18 cellular contexts compared by ENCODE assay signal in the genomic region with DNA sequence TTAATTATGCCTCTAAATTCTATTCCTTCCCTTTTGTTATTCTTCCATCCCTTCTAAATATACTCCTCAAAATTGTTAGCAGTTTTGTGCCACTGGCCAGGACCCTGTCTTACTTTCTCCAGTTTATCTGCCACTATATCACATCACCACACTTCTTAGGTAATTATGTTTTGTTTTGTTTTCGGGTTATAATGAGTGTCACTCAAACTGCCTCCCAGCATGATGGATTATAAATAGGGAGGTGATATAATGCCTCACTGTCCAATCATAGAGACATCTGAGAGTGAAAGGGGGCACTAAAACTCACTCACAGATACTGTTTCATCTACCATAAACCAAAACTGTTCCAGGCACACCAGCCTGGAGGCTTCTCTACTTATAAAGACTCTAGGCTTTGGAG. TPM values are rescaled to one million over a fixed set of nuclear protein-coding genes. Genes with fewer than 3 reads are reported as not detected.
DNase-seq lines count a peak whose midpoint lies in the region; ATAC-seq and TF ChIP-seq lines count a peak whose summit lies in the region.
"Had no signal": no experiment of that assay in that cellular context is flagged by ENCODE, and none has a peak within 500 bp of the region (broad histone marks: within the 10 kb centered on the region; RNA-seq: fewer than 3 reads in every experiment).

No MANE protein-coding gene starts in this region.

- peaks cover 58% of the 10 kb centered on the region for H3K4me1 ChIP-seq in left ventricle myocardium inferior
- H3K4me1 ChIP-seq in uterus, result no peaks in the 10 kb centered on the region
- H3K4me1 ChIP-seq: colonic mucosa had no signal

- H3K36me3 Mint-ChIP-seq in activated naive CD4-positive, alpha-beta T cell treated with anti-CD3 and anti-CD28 coated beads, Interleukin-2, amount 50 U/mL, for 72 hours, result no peaks in the 10 kb centered on the region
- H3K36me3 Mint-ChIP-seq: stimulated activated memory B cell treated with anti-CD40 and anti-IgM and Interleukin-4, amounts not matched to agents 10 μg/mL and 1 μg/mL and 100 μg/mL, for 72 hours had no signal

- peak overlapping the region; percentile 77 to 96 for H3K27ac Mint-ChIP-seq in activated naive CD4-positive, alpha-beta T cell treated with anti-CD3 and anti-CD28 coated beads, Interleukin-2, amount 50 U/mL, for 72 hours
- H3K27ac Mint-ChIP-seq: stimulated activated memory B cell treated with anti-CD40 and anti-IgM and Interleukin-4, amounts not matched to agents 10 μg/mL and 1 μg/mL and 100 μg/mL, for 72 hours had no signal

- no peaks in the 10 kb centered on the region for H3K9me3 Mint-ChIP-seq in activated naive CD4-positive, alpha-beta T cell treated with anti-CD3 and anti-CD28 coated beads, Interleukin-2, amount 50 U/mL, for 72 hours
- H3K9me3 Mint-ChIP-seq: stimulated activated memory B cell treated with anti-CD40 and anti-IgM and Interleukin-4, amounts not matched to agents 10 μg/mL and 1 μg/mL and 100 μg/mL, for 72 hours had no signal

- no peak for TF ChIP-seq POLR2A in uterus (IDR thresholded peaks at IDR 0.05)

- H3K4me3 ChIP-seq in left ventricle myocardium inferior (no peak overlapping the region), uterus (no peak overlapping the region)
- H3K4me3 ChIP-seq: colonic mucosa, transverse colon had no signal

- H3K9me3 ChIP-seq in left ventricle myocardium inferior (replicated peaks) (no peaks in the 10 kb centered on the region), uterus (no peaks in the 10 kb centered on the region)
- H3K9me3 ChIP-seq: colonic mucosa, neutrophil, transverse colon had no signal

- peak overlapping the region; percentile 81 for H3K27ac ChIP-seq in left ventricle myocardium inferior (replicated peaks)
- H3K27ac ChIP-seq in uterus, result no peak overlapping the region
- H3K27ac ChIP-seq: 22Rv1, colonic mucosa, neutrophil, transverse colon, WERI-Rb-1 had no signal

- no peaks in the 10 kb centered on the region for H3K36me3 ChIP-seq in left ventricle myocardium inferior
- H3K36me3 ChIP-seq in uterus, result no peaks in the 10 kb centered on the region
- H3K36me3 ChIP-seq: colonic mucosa, neutrophil, transverse colon, WERI-Rb-1 had no signal

- no peak for TF ChIP-seq CTCF in left ventricle myocardium inferior (IDR thresholded peaks at IDR 0.05; ENCODE audit: borderline replicate concordance)
- no peak for TF ChIP-seq CTCF in uterus (IDR thresholded peaks at IDR 0.05)

- intact Hi-C loops in left ventricle myocardium inferior (cut with micrococcal nuclease) (no loop called here), cardiac septum (cut with DNase I) (no loop called here), uterus (cut with DNase I; ENCODE audit: low total_unique reads) (no loop called here)

- ATAC-seq in activated naive CD4-positive, alpha-beta T cell treated with anti-CD3 and anti-CD28 coated beads, Interleukin-2, amount 50 U/mL, for 72 hours, result peak in 1 of 2 donors; percentile 20
- ATAC-seq: stimulated activated memory B cell treated with anti-CD40 and anti-IgM and Interleukin-4, amounts not matched to agents 10 μg/mL and 1 μg/mL and 100 μg/mL, for 72 hours had no signal

- in situ Hi-C loops in ACHN (cut with HindIII; ENCODE audit: low pct_ligation_motif_present, low pct_unique_long_range_greater_than_20kb, low sequenced_read_pairs), result no loop called here

- DNase-seq in NCI-H1417 (lab: John Stamatoyannopoulos, UW) (peak in 2 of 3 experiments; percentile 27 to 79), NCI-H1417 treated with DMSO at 0.1 percent for 48 hours (lab: John Stamatoyannopoulos, UW) (no peak), left ventricle myocardium inferior (no peak), cardiac septum (ENCODE audit: low spot score) (no peak), ACHN (no peak), uterus (no peak), MV-4-11 (lab: John Stamatoyannopoulos, UW) (no peak)
- no peak for DNase-seq in activated naive CD4-positive, alpha-beta T cell treated with anti-CD3 and anti-CD28 coated beads, Interleukin-2, amount 50 U/mL, for 72 hours (ENCODE audit: low spot score in 2 of 2)
- DNase-seq: C1 segment of cervical spinal cord, colonic mucosa, foreskin fibroblast, retina, SW 1271, transverse colon, WERI-Rb-1 had no signal

- H3K27me3 ChIP-seq in left ventricle myocardium inferior (ENCODE audit: low read depth) (no peaks in the 10 kb centered on the region), uterus (no peaks in the 10 kb centered on the region)
- H3K27me3 ChIP-seq: colonic mucosa, transverse colon had no signal

RNA-seq across cellular contexts. Expression of gene RSAD2, which starts 3.5 kb away (rescaled TPM):
- total RNA-seq in left ventricle myocardium inferior (2.4 TPM), cardiac septum (4.6 TPM), uterus (10 to 100 TPM in 2 of 4 donors, under 1 TPM in 2; 0.29 to 14.7 (median 6.3) TPM)
- total RNA-seq in activated naive CD4-positive, alpha-beta T cell treated with anti-CD3 and anti-CD28 coated beads, Interleukin-2, amount 50 U/mL, for 72 hours, result 10 to 100 TPM in 1 of 2 donors, 1 to 10 TPM in 1; 2.7 to 11.1 TPM

RNA-seq across cellular contexts. Expression of gene CMPK2, which starts 15.3 kb away (rescaled TPM):
- total RNA-seq in left ventricle myocardium inferior (3.2 TPM), cardiac septum (5.5 TPM), uterus (1 to 10 TPM; 2.9 to 9.7 (median 8.0) TPM)
- total RNA-seq in activated naive CD4-positive, alpha-beta T cell treated with anti-CD3 and anti-CD28 coated beads, Interleukin-2, amount 50 U/mL, for 72 hours, result 10 to 100 TPM in 1 of 2 donors, 1 to 10 TPM in 1; 1.6 to 13.6 TPM

RNA-seq across cellular contexts. Expression of gene RNF144A, which starts 36.2 kb away (rescaled TPM):
- total RNA-seq in left ventricle myocardium inferior, result 17.9 TPM
- total RNA-seq in cardiac septum, result 11.7 TPM
- total RNA-seq in activated naive CD4-positive, alpha-beta T cell treated with anti-CD3 and anti-CD28 coated beads, Interleukin-2, amount 50 U/mL, for 72 hours, result 10 to 100 TPM; 49.3 to 57.5 TPM
- total RNA-seq in uterus, result 100 to 1,000 TPM in 1 of 4 donors, 10 to 100 TPM in 3; 22.5 to 103 (median 63.0) TPM

Comparison
In these comparisons a context has a peak if more than half of its experiments do, and no peak if none do; other contexts are left out.
1. DNase-seq: peak in NCI-H1417 (2 of 3); none in NCI-H1417 treated with DMSO at 0.1 percent for 48 hours (single experiment), left ventricle myocardium inferior (single experiment), cardiac septum (single experiment), activated naive CD4-positive, alpha-beta T cell treated with anti-CD3 and anti-CD28 coated beads, Interleukin-2, amount 50 U/mL, for 72 hours (0 of 2), ACHN (single experiment), uterus (0 of 2) and MV-4-11 (single experiment).